Comparison of ENCODE assay signal across 8 cellular contexts in genomic region chr16:22585431-22585830, GRCh38.
A peak's percentile ranks its signal among the peaks of the same experiment; 100 is the strongest.
DNase-seq lines count a peak whose midpoint lies in the region; ATAC-seq and TF ChIP-seq lines count a peak whose summit lies in the region.
"Not testable (repeated sequence)": the region's sequence is repeated elsewhere in the genome, so short reads cannot be mapped to it uniquely, and the experiment has no call there.

No MANE protein-coding gene starts in this region.

- H3K9me3 ChIP-seq in PC-9 (ENCODE audit: insufficient read depth, low read depth); mucosa of descending colon: not testable (repeated sequence)

- H2AFZ ChIP-seq in ACC112 (ENCODE audit: low read length, unreplicated experiment); PC-9: not testable (repeated sequence)

- not testable (repeated sequence) for BruUV-seq in PC-9 (replicated peaks; lab: Mats Ljungman, UMichigan)

- H3K36me3 ChIP-seq in ACC112 (ENCODE audit: insufficient read depth, low read length); PC-9 (ENCODE audit: low read depth); mucosa of descending colon (ENCODE audit: low read depth): not testable (repeated sequence)

- CTCF ChIA-PET in PC-9 (lab: Charles Lee), result not testable (repeated sequence)

- not testable (repeated sequence) for H3K79me2 ChIP-seq in ACC112 (ENCODE audit: control insufficient read depth, insufficient read depth, low read length, unreplicated experiment); PC-9 (ENCODE audit: low read depth)

- POLR2A ChIA-PET in PC-9 (lab: Charles Lee; ENCODE audit: unreplicated experiment), result not testable (repeated sequence)

- H3F3A ChIP-seq in PC-9 (ENCODE audit: insufficient read depth, low read depth), result peaks cover 15% of the 10 kb centered on the region; the same call in 1 of the 2 replicates

- ATAC-seq in mucosa of descending colon, result peak; percentile 89

- H3K4me3 ChIP-seq in ACC112 (ENCODE audit: low read depth, low read length); fibroblast of villous mesenchyme (ENCODE audit: low read depth, low read length); mucosa of descending colon: not testable (repeated sequence)
- peak overlapping the region; percentile 24; the same call in 1 of the 2 replicates for H3K4me3 ChIP-seq in PC-9

- DNase-seq in ELF-1 (ENCODE audit: low read depth, low spot score) (peak; percentile 4), HT1080 (ENCODE audit: low read depth) (peak; percentile 93), PC-9 (peak; percentile 46 to 92), amniotic epithelial cell (ENCODE audit: low read depth) (peak; percentile 52), dedifferentiated amniotic fluid mesenchymal stem cell (ENCODE audit: extremely low spot score) (peak; percentile 14), fibroblast of villous mesenchyme (ENCODE audit: low read depth) (peak; percentile 54)
- not testable (repeated sequence) for DNase-seq in mucosa of descending colon

- not testable (repeated sequence) for H3K9me2 ChIP-seq in PC-9 (ENCODE audit: insufficient read depth)

- H3K4me2 ChIP-seq in PC-9, result peak overlapping the region; percentile 40; the same call in 1 of the 2 replicates

- not testable (repeated sequence) for H3K27me3 ChIP-seq in ACC112 (ENCODE audit: insufficient read depth, low read length); PC-9 (ENCODE audit: insufficient read depth, low read depth)

- not testable (repeated sequence) for TF ChIP-seq CTCF in PC-9 (conservative IDR thresholded peaks at IDR 0.05); fibroblast of villous mesenchyme (IDR thresholded peaks at IDR 0.05; ENCODE audit: insufficient read depth, low read depth, low read length); mucosa of descending colon (IDR thresholded peaks at IDR 0.05)

- intact Hi-C loops in PC-9 (cut with micrococcal nuclease; ENCODE audit: unreplicated experiment); mucosa of descending colon (cut with DNase I, micrococcal nuclease): not testable (repeated sequence)

- H3K4me1 ChIP-seq in ACC112 (ENCODE audit: control insufficient read depth, insufficient read depth, low read length, unreplicated experiment); mucosa of descending colon (ENCODE audit: low read depth): not testable (repeated sequence)
- peaks cover 29% of the 10 kb centered on the region for H3K4me1 ChIP-seq in PC-9 (replicated peaks; ENCODE audit: insufficient read depth)

- H4K20me1 ChIP-seq in PC-9 (ENCODE audit: insufficient read depth), result not testable (repeated sequence)

- 0 out of 2 replicates have a peak overlapping the region, but pooled peaks have one; percentile 48 for H3K27ac ChIP-seq in ACC112 (ENCODE audit: low read depth, low read length)
- H3K27ac ChIP-seq in PC-9, result peak overlapping the region; percentile 78
